ENCODE assay signal across 9 cellular contexts in genomic region chr1:86429830-86430229, GRCh38. TPM values are rescaled to one million over a fixed set of nuclear protein-coding genes. Genes with fewer than 3 reads are reported as not detected.
DNase-seq lines count a peak whose midpoint lies in the region; ATAC-seq and TF ChIP-seq lines count a peak whose summit lies in the region.
"Had no signal": no experiment of that assay in that cellular context is flagged by ENCODE, and none has a peak within 500 bp of the region (broad histone marks: within the 10 kb centered on the region; RNA-seq: fewer than 3 reads in every experiment).

No MANE protein-coding gene starts in this region.

- H3K79me2 ChIP-seq in ACC112 (ENCODE audit: control insufficient read depth, insufficient read depth, low read length, unreplicated experiment), result no peaks in the 10 kb centered on the region

- H3K36me3 ChIP-seq in ACC112 (ENCODE audit: insufficient read depth, low read length) (no peaks in the 10 kb centered on the region), lower lobe of right lung (no peaks in the 10 kb centered on the region)

- peak overlapping the region; percentile 88 for H2AFZ ChIP-seq in ACC112 (ENCODE audit: low read length, unreplicated experiment)

- ATAC-seq in lower lobe of right lung, result peak; percentile 96 to 99
- ATAC-seq in HG02763 (IDR thresholded peaks at IDR 0.05; ENCODE audit: unreplicated experiment), result no peak
- ATAC-seq in GM18861 (IDR thresholded peaks at IDR 0.05; ENCODE audit: unreplicated experiment), result no peak
- no peak for ATAC-seq in HG03378 (IDR thresholded peaks at IDR 0.05; ENCODE audit: unreplicated experiment)
- ATAC-seq in HG02870 (IDR thresholded peaks at IDR 0.05; ENCODE audit: unreplicated experiment), result no peak

- peak overlapping the region; percentile 82 for H3K27ac ChIP-seq in ACC112 (ENCODE audit: low read depth, low read length)
- peak overlapping the region; percentile 82 for H3K27ac ChIP-seq in lower lobe of right lung

- peak overlapping the region; percentile 2; the same call in 1 of the 2 replicates for H3K4me3 ChIP-seq in ACC112 (ENCODE audit: low read depth, low read length)
- H3K4me3 ChIP-seq in lower lobe of right lung, result no peak overlapping the region

- TF ChIP-seq CTCF in MCF 10A (IDR thresholded peaks at IDR 0.05; ENCODE audit: unreplicated experiment) (no peak), lower lobe of right lung (IDR thresholded peaks at IDR 0.05) (no peak)

- peaks cover 13% of the 10 kb centered on the region for H3K4me1 Mint-ChIP-seq in MCF 10A (ENCODE audit: insufficient read depth, unreplicated experiment)

- H3K36me3 Mint-ChIP-seq in MCF 10A (ENCODE audit: insufficient read depth, unreplicated experiment), result peaks cover 20% of the 10 kb centered on the region

- BruUV-seq in MCF 10A (replicated peaks; lab: Mats Ljungman, UMichigan), result no TSS peak

- CTCF ChIA-PET in MCF 10A (lab: Yijun Ruan, JAX), result interaction anchor here (0.6 to 1.7 kb wide), 13 partner anchors 8 to 848 kb away, joined by 3 to 11 read pairs (median 4); partner anchors contain the start of gene SH3GLB1

- no peak overlapping the region for H3K27ac Mint-ChIP-seq in MCF 10A (ENCODE audit: low read depth, unreplicated experiment)
- H3K27ac Mint-ChIP-seq: T-helper 1 cell treated with Interleukin-12 subunit alpha and Interleukin-12 subunit beta and Interleukin-4 antibody, amounts not matched to agents 30 μg/mL and 1 μg/mL, for 36 hours had no signal

- no peaks in the 10 kb centered on the region for H3K9me3 ChIP-seq in lower lobe of right lung

- peak; percentile 92 for DNase-seq in LHCN-M2 (ENCODE audit: low read depth)
- DNase-seq in MCF 10A (ENCODE audit: unreplicated experiment), result peak; percentile 96
- DNase-seq in lower lobe of right lung, result no peak

- H3K27me3 Mint-ChIP-seq in MCF 10A (ENCODE audit: insufficient read depth, unreplicated experiment), result no peaks in the 10 kb centered on the region

- H3K27me3 ChIP-seq in ACC112 (ENCODE audit: insufficient read depth, low read length) (no peaks in the 10 kb centered on the region), lower lobe of right lung (ENCODE audit: low read depth) (no peaks in the 10 kb centered on the region)

- intact Hi-C loops in MCF 10A (cut with micrococcal nuclease) (no loop called here), lower lobe of right lung (cut with DNase I) (no loop called here)

- no peaks in the 10 kb centered on the region for H3K9me3 Mint-ChIP-seq in MCF 10A (ENCODE audit: unreplicated experiment)
- H3K9me3 Mint-ChIP-seq: T-helper 1 cell treated with Interleukin-12 subunit alpha and Interleukin-12 subunit beta and Interleukin-4 antibody, amounts not matched to agents 30 μg/mL and 1 μg/mL, for 36 hours had no signal

- no peak overlapping the region for H3K4me3 Mint-ChIP-seq in MCF 10A (ENCODE audit: unreplicated experiment)
- H3K4me3 Mint-ChIP-seq: T-helper 1 cell treated with Interleukin-12 subunit alpha and Interleukin-12 subunit beta and Interleukin-4 antibody, amounts not matched to agents 30 μg/mL and 1 μg/mL, for 36 hours had no signal

- H3K4me1 ChIP-seq in ACC112 (ENCODE audit: control insufficient read depth, insufficient read depth, low read length, unreplicated experiment) (peaks cover 17% of the 10 kb centered on the region), lower lobe of right lung (peaks cover 21% of the 10 kb centered on the region)

- POLR2A ChIA-PET in MCF 10A (lab: Yijun Ruan, JAX), result interaction anchor here (0.6 to 3.1 kb wide), 15 partner anchors 8 to 344 kb away, joined by 3 to 35 read pairs (median 6); partner anchors contain the start of genes ODF2L and SH3GLB1

RNA-seq across cellular contexts. Expression of gene CLCA2, which starts 5.9 kb away (rescaled TPM):
- 0.23 and 0.26 TPM in 2 replicates for total RNA-seq in LHCN-M2 (2014; rRNA removed)
- polyA plus RNA-seq in LHCN-M2 (2012), result 0.05 TPM
- total RNA-seq in MCF 10A (2022), result 87.8 and 113 TPM in 2 replicates
- 0.62 TPM for total RNA-seq in lower lobe of right lung

RNA-seq across cellular contexts. Expression of gene ODF2L, which starts 33.7 kb away (rescaled TPM):
- total RNA-seq in LHCN-M2 (2014; rRNA removed) (18.7 and 22.7 TPM in 2 replicates), MCF 10A (2022) (35.5 and 39.0 TPM in 2 replicates), lower lobe of right lung (46.6 TPM)
- 4.8 TPM for polyA plus RNA-seq in LHCN-M2 (2012)

RNA-seq across cellular contexts. Expression of gene CLCA1, which starts 38.9 kb away (rescaled TPM):
- not detected in 2 replicates for total RNA-seq in LHCN-M2 (2014; rRNA removed)
- not detected for polyA plus RNA-seq in LHCN-M2 (2012)
- total RNA-seq in MCF 10A (2022), result not detected in 2 replicates
- total RNA-seq in lower lobe of right lung, result not detected

Comparison
In these comparisons a context has a peak if more than half of its experiments do, and no peak if none do; other contexts are left out.
1. ATAC-seq: peak in lower lobe of right lung (2 of 2); none in HG02763 (single experiment), GM18861 (single experiment), HG03378 (single experiment) and HG02870 (single experiment).
2. RNA of gene CLCA2, which starts 5.9 kb away (total RNA-seq): 87.8 to 113 TPM in MCF 10A; 0.62 TPM in lower lobe of right lung (single experiment) and 0.23 to 0.26 TPM in LHCN-M2; every median in the first group is over 10 times any median in the second.